23 cellular contexts compared by ENCODE assay signal in genomic region chr12:78430501-78430900, GRCh38.
"Had no signal": no experiment of that assay in that cellular context is flagged by ENCODE, and none has a peak within 500 bp of the region (broad histone marks: within the 10 kb centered on the region; RNA-seq: fewer than 3 reads in every experiment).

No MANE protein-coding gene starts in this region.

- H3K4me3 Mint-ChIP-seq: naive thymus-derived CD8-positive, alpha-beta T cell; nephron progenitor cell; stimulated activated naive B cell treated with anti-CD40 and anti-IgM and Interleukin-4, amounts not matched to agents 10 μg/mL and 1 μg/mL and 100 μg/mL, for 72 hours had no signal

- H3K27ac ChIP-seq: left ventricle myocardium inferior, ovary, right atrium auricular region, right lobe of liver, suprapubic skin, thoracic aorta, tibial artery, upper lobe of right lung had no signal

- H3K36me3 ChIP-seq: left ventricle myocardium inferior, ovary, right atrium auricular region, right lobe of liver, suprapubic skin, thoracic aorta, tibial artery, upper lobe of right lung had no signal

- H3K27ac Mint-ChIP-seq: naive thymus-derived CD8-positive, alpha-beta T cell; nephron progenitor cell; progenitor cell of endocrine pancreas; stimulated activated naive B cell treated with anti-CD40 and anti-IgM and Interleukin-4, amounts not matched to agents 10 μg/mL and 1 μg/mL and 100 μg/mL, for 72 hours had no signal

- H3K4me3 ChIP-seq: left ventricle myocardium inferior, lung, ovary, right atrium auricular region, right lobe of liver, suprapubic skin, thoracic aorta, tibial artery, upper lobe of right lung had no signal

- H3K9me3 ChIP-seq: ovary, right lobe of liver, suprapubic skin, thoracic aorta, tibial artery, upper lobe of right lung had no signal

- H3K27me3 Mint-ChIP-seq: naive thymus-derived CD8-positive, alpha-beta T cell; progenitor cell of endocrine pancreas; stimulated activated naive B cell treated with anti-CD40 and anti-IgM and Interleukin-4, amounts not matched to agents 10 μg/mL and 1 μg/mL and 100 μg/mL, for 72 hours had no signal

- DNase-seq: head of caudate nucleus; hippocampal formation; kidney; left colon; left ventricle myocardium inferior; naive thymus-derived CD8-positive, alpha-beta T cell; nephron progenitor cell; ovary; right lobe of liver; stimulated activated CD4-positive, alpha-beta T cell treated with anti-CD3 and anti-CD28 coated beads, Interleukin-12 subunit alpha, Interleukin-12 subunit beta, amount 100 ng/mL, for 4 hours; stimulated activated CD4-positive, alpha-beta T cell treated with anti-CD3 and anti-CD28 coated beads, Interleukin-15, amount 100 ng/mL, for 24 hours; stimulated activated CD4-positive, alpha-beta T cell treated with anti-CD3 and anti-CD28 coated beads, Interleukin-2, amount 100 ng/mL, for 24 hours; stimulated activated CD4-positive, alpha-beta T cell treated with anti-CD3 and anti-CD28 coated beads, Interleukin-4, amount 100 ng/mL, for 1 hour; stimulated activated naive B cell treated with anti-CD40 and anti-IgM and Interleukin-4, amounts not matched to agents 10 μg/mL and 1 μg/mL and 100 μg/mL, for 72 hours; stimulated activated naive CD8-positive, alpha-beta T cell treated with anti-CD3 and anti-CD28 coated beads, Interleukin-15, Interleukin-2, amounts not matched to agents 100 U/mL and 50 U/mL, for 24 hours; tibial artery; trophoblast cell; upper lobe of right lung had no signal

- H3K27me3 ChIP-seq: ovary, right atrium auricular region, right lobe of liver, suprapubic skin, tibial artery, upper lobe of right lung had no signal

- H3K4me1 ChIP-seq: left ventricle myocardium inferior, right atrium auricular region, right lobe of liver, suprapubic skin, tibial artery, upper lobe of right lung had no signal

- H3K36me3 Mint-ChIP-seq: naive thymus-derived CD8-positive, alpha-beta T cell; stimulated activated naive B cell treated with anti-CD40 and anti-IgM and Interleukin-4, amounts not matched to agents 10 μg/mL and 1 μg/mL and 100 μg/mL, for 72 hours had no signal

- H3K4me1 Mint-ChIP-seq: naive thymus-derived CD8-positive, alpha-beta T cell; stimulated activated naive B cell treated with anti-CD40 and anti-IgM and Interleukin-4, amounts not matched to agents 10 μg/mL and 1 μg/mL and 100 μg/mL, for 72 hours had no signal
